ENCODE assay signal across 9 cellular contexts in the genomic region with DNA sequence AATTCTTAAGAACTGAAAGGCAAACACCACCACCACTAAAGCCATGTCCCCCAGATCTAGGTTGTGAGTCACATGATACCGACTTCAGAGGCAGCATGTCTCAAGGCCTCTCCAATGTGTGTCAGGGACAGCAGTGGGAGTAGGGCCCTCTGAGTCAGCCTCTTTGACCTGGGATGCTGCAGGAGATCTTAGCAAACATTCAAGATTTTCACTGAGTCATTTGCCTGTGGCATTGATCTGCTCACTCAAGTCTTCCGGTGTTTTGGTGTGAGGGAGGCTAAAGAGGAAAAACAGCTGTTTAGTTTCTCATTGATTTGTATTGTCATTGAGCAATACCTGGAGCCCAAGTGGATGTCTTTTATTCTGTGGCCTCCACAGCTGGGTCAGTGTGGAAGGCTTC. TPM values are rescaled to one million over a fixed set of nuclear protein-coding genes. Genes with fewer than 3 reads are reported as not detected.
DNase-seq lines count a peak whose midpoint lies in the region; ATAC-seq, FAIRE-seq and TF ChIP-seq lines count a peak whose summit lies in the region.
"Had no signal": no experiment of that assay in that cellular context is flagged by ENCODE, and none has a peak within 500 bp of the region (broad histone marks: within the 10 kb centered on the region; RNA-seq: fewer than 3 reads in every experiment).

No MANE protein-coding gene starts in this region.

- no peak overlapping the region for H3K4me3 Mint-ChIP-seq in CD4-positive, CD25-positive, alpha-beta regulatory T cell
- no peak overlapping the region for H3K4me3 Mint-ChIP-seq in mesothelial cell of epicardium

- no peaks in the 10 kb centered on the region for H3K27me3 ChIP-seq in CD4-positive, CD25-positive, alpha-beta regulatory T cell (ENCODE audit: control insufficient read depth, insufficient read depth, low read length)
- H3K27me3 ChIP-seq: heart right ventricle had no signal

- H3K9me3 ChIP-seq in CD4-positive, CD25-positive, alpha-beta regulatory T cell (ENCODE audit: control insufficient read depth in 2 of 2, low read length in 2 of 2), result no peaks in the 10 kb centered on the region
- H3K9me3 ChIP-seq: heart right ventricle had no signal

- no peak overlapping the region for H3K27ac ChIP-seq in CD4-positive, CD25-positive, alpha-beta regulatory T cell (ENCODE audit: insufficient read depth, low read length, poor library complexity, severe bottlenecking)

- H3K36me3 ChIP-seq in CD4-positive, CD25-positive, alpha-beta regulatory T cell (ENCODE audit: control insufficient read depth, insufficient read depth, low read length), result no peaks in the 10 kb centered on the region
- H3K36me3 ChIP-seq: heart right ventricle had no signal

- peak overlapping the region in 2 of 3 donors; percentile 15 to 51 for H3K27ac Mint-ChIP-seq in CD4-positive, CD25-positive, alpha-beta regulatory T cell
- peak overlapping the region; percentile 61 for H3K27ac Mint-ChIP-seq in mesothelial cell of epicardium

- H3K27me3 Mint-ChIP-seq in CD4-positive, CD25-positive, alpha-beta regulatory T cell, result no peaks in the 10 kb centered on the region
- H3K27me3 Mint-ChIP-seq in mesothelial cell of epicardium (ENCODE audit: low read depth), result no peaks in the 10 kb centered on the region

- peak in 1 of 3 donors; percentile 56 for DNase-seq in CD4-positive, CD25-positive, alpha-beta regulatory T cell
- DNase-seq in RPMI7951 (ENCODE audit: low read depth) (peak; percentile 97), amniotic stem cell (lab: John Stamatoyannopoulos, UW) (peak; percentile 71), mesothelial cell of epicardium (ENCODE audit: low spot score in 2 of 2, unreplicated experiment in 2 of 2) (no peak), urothelium cell line (ENCODE audit: low spot score) (peak; percentile 88), GM13976 (ENCODE audit: low spot score) (no peak), NCI-H524 (lab: John Stamatoyannopoulos, UW) (no peak)
- DNase-seq: heart right ventricle had no signal

- in situ Hi-C loops in GM13976 (cut with MboI; ENCODE audit: low sequenced_read_pairs, unreplicated experiment), result no loop called here

- TF ChIP-seq CTCF in mesothelial cell of epicardium (IDR thresholded peaks at IDR 0.05; ENCODE audit: unreplicated experiment), result no peak
- TF ChIP-seq CTCF in GM13976 (IDR thresholded peaks at IDR 0.05; ENCODE audit: borderline replicate concordance, control extremely low read depth, extremely low read depth, insufficient read depth, missing control alignments), result no peak

- ATAC-seq in CD4-positive, CD25-positive, alpha-beta regulatory T cell (ENCODE audit: low read depth in 2 of 2), result no peak
- ATAC-seq in GM21717 (IDR thresholded peaks at IDR 0.05; ENCODE audit: unreplicated experiment), result no peak

- H3K4me3 ChIP-seq in CD4-positive, CD25-positive, alpha-beta regulatory T cell (ENCODE audit: low read depth, low read length), result no peak overlapping the region
- H3K4me3 ChIP-seq: heart right ventricle had no signal

- no peaks in the 10 kb centered on the region for H3K36me3 Mint-ChIP-seq in CD4-positive, CD25-positive, alpha-beta regulatory T cell
- no peaks in the 10 kb centered on the region for H3K36me3 Mint-ChIP-seq in mesothelial cell of epicardium

- peaks cover 0 to 2% (median 0%) of the 10 kb centered on the region in 7 donors for H3K9me3 Mint-ChIP-seq in CD4-positive, CD25-positive, alpha-beta regulatory T cell
- no peaks in the 10 kb centered on the region for H3K9me3 Mint-ChIP-seq in mesothelial cell of epicardium

- FAIRE-seq in urothelium cell line (lab: Jason Lieb, UNC), result peak; percentile 32

- H3K4me1 Mint-ChIP-seq in CD4-positive, CD25-positive, alpha-beta regulatory T cell, result peaks cover 4 to 13% (median 8%) of the 10 kb centered on the region in 4 donors
- peaks cover 14% of the 10 kb centered on the region for H3K4me1 Mint-ChIP-seq in mesothelial cell of epicardium

- no peaks in the 10 kb centered on the region for H3K4me1 ChIP-seq in CD4-positive, CD25-positive, alpha-beta regulatory T cell (ENCODE audit: control insufficient read depth, insufficient read depth, low read length, poor library complexity, severe bottlenecking)

RNA-seq across cellular contexts. Expression of a gene that starts 36.1 kb away (rescaled TPM):
- total RNA-seq in CD4-positive, CD25-positive, alpha-beta regulatory T cell, result not detected
- polyA plus RNA-seq in CD4-positive, CD25-positive, alpha-beta regulatory T cell, result not detected
- total RNA-seq in RPMI7951 (2014; rRNA removed; shearing (Covaris generic)), result 0.29 TPM in 1 of 2 replicates, not detected in the other
- 0.22 to 0.29 TPM in 2 of 3 replicates, not detected in the other for total RNA-seq in mesothelial cell of epicardium

Comparison
In these comparisons a context has a peak if more than half of its experiments do, and no peak if none do; other contexts are left out.
1. DNase-seq: peak in RPMI7951 (single experiment), amniotic stem cell (single experiment) and urothelium cell line (single experiment); none in mesothelial cell of epicardium (0 of 2), GM13976 (single experiment) and NCI-H524 (0 of 2).